In the genomic region with DNA sequence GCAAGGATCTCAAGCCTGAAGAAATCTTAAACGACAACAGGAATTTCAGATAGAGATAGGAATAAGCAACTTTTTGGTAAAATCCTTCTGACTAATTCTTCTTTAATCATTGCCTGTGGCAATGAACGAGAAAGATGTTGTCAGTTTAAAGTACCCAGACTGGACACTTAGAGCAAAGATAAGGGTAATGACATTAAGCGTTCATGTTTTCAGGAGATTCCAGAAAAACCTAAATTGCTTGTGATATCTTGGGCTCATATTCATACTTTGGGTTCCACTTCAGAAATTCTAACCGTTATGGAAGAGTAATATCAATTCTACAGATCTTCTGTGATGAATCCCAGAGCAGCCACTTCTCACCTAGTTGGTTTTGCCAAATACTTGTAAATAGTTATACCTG, we compare ENCODE assay signal across 6 cellular contexts.
"Had no signal": no experiment of that assay in that cellular context is flagged by ENCODE, and none has a peak within 500 bp of the region (broad histone marks: within the 10 kb centered on the region; RNA-seq: fewer than 3 reads in every experiment).

No MANE protein-coding gene starts in this region.

- DNase-seq: IMR-90, KBM-7, KG1 had no signal

- H3K27ac ChIP-seq: HL-60 had no signal

- H3K4me3 ChIP-seq: K562 had no signal

- ATAC-seq: HepG2, K562 had no signal
